Comparison of ENCODE assay signal across 8 cellular contexts in the genomic region with DNA sequence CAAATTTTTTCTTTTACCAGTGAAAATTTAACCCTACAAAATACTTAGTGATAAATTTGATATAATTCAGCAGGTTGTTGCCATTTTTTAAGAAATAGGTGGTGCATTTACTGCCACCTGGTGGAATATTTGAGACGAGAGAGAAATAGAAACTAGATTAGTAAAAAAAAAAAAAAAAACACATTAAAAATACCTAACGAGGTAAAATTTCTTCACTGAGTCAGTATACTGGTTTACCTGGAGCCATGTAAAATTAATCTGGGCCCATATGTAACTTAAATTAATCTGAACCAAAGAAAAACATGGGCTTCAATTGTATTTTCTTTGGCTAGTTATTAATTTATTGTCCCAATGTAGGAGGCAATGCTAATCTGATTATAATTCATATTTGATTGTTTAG.
DNase-seq lines count a peak whose midpoint lies in the region; ATAC-seq and TF ChIP-seq lines count a peak whose summit lies in the region.

No MANE protein-coding gene starts in this region.

- no peaks in the 10 kb centered on the region for H3K9me3 Mint-ChIP-seq in endothelial cell (ENCODE audit: unreplicated experiment)

- H3K4me3 ChIP-seq in retinal pigment epithelial cell (ENCODE audit: low read length) = no peak overlapping the region

- DNase-seq in stimulated activated CD4-positive, alpha-beta T cell treated with anti-CD3 and anti-CD28 coated beads, Interleukin-4, amount 100 ng/mL, for 24 hours = peak; percentile 4
- DNase-seq in stimulated activated CD4-positive, alpha-beta T cell treated with anti-CD3 and anti-CD28 coated beads, Interleukin-2, amount 100 ng/mL, for 24 hours = no peak
- DNase-seq in NCI-H460 (ENCODE audit: extremely low read depth, low read depth) = peak; percentile 26
- peak; percentile 7 for DNase-seq in endothelial cell (ENCODE audit: low spot score)
- DNase-seq in retinal pigment epithelial cell (ENCODE audit: low read depth) = no peak
- no peak for DNase-seq in left colon

- TF ChIP-seq CTCF in endothelial cell (IDR thresholded peaks at IDR 0.05; ENCODE audit: unreplicated experiment) (peak; percentile 87), retinal pigment epithelial cell (conservative IDR thresholded peaks at IDR 0.05; ENCODE audit: low read depth, low read length) (peak; percentile 41)

- ATAC-seq in left colon (no peak), GM18858 (IDR thresholded peaks at IDR 0.05; ENCODE audit: unreplicated experiment) (no peak)
- no peak for ATAC-seq in activated CD4-positive, CD25-positive, alpha-beta regulatory T cell treated with anti-CD3 and anti-CD28 coated beads, Interleukin-2, amount 50 U/mL, for 24 hours

- no peak overlapping the region for H3K27ac Mint-ChIP-seq in endothelial cell (ENCODE audit: unreplicated experiment)

- no peaks in the 10 kb centered on the region for H3K4me1 Mint-ChIP-seq in endothelial cell (ENCODE audit: unreplicated experiment)

- H3K4me3 Mint-ChIP-seq in endothelial cell (ENCODE audit: unreplicated experiment) = no peak overlapping the region

- no peaks in the 10 kb centered on the region for H3K36me3 Mint-ChIP-seq in endothelial cell (ENCODE audit: low read depth, unreplicated experiment)

- intact Hi-C loops in left colon (cut with DNase I, micrococcal nuclease) = loop anchor here in 1 of 2 donors (10.0 kb wide), 1 partner anchor 630 kb away; no protein-coding TSS in a partner anchor

- no peaks in the 10 kb centered on the region for H3K27me3 Mint-ChIP-seq in endothelial cell (ENCODE audit: unreplicated experiment)

Comparison
In these comparisons a context has a peak if more than half of its experiments do, and no peak if none do; other contexts are left out.
1. DNase-seq: peak in stimulated activated CD4-positive, alpha-beta T cell treated with anti-CD3 and anti-CD28 coated beads, Interleukin-4, amount 100 ng/mL, for 24 hours (single experiment), NCI-H460 (single experiment) and endothelial cell (single experiment); none in stimulated activated CD4-positive, alpha-beta T cell treated with anti-CD3 and anti-CD28 coated beads, Interleukin-2, amount 100 ng/mL, for 24 hours (0 of 2), retinal pigment epithelial cell (single experiment) and left colon (0 of 2).